In genomic region chr12:85814116-85814515, GRCh38 we compare ENCODE assay signal across 17 cellular contexts. TPM values are rescaled to one million over a fixed set of nuclear protein-coding genes. Genes with fewer than 3 reads are reported as not detected.
A peak's percentile ranks its signal among the peaks of the same experiment; 100 is the strongest.
DNase-seq lines count a peak whose midpoint lies in the region; ATAC-seq and TF ChIP-seq lines count a peak whose summit lies in the region.
"Had no signal": no experiment of that assay in that cellular context is flagged by ENCODE, and none has a peak within 500 bp of the region (broad histone marks: within the 10 kb centered on the region; RNA-seq: fewer than 3 reads in every experiment).

No MANE protein-coding gene starts in this region.

- H3K4me3 Mint-ChIP-seq in H9, result no peak overlapping the region
- H3K4me3 Mint-ChIP-seq: T-helper 1 cell treated with Interleukin-12 subunit alpha and Interleukin-12 subunit beta and Interleukin-4 antibody, amounts not matched to agents 30 μg/mL and 1 μg/mL, for 36 hours had no signal

- intact Hi-C loops in HCT116 (cut with micrococcal nuclease) (no loop called here), body of pancreas (cut with DNase I) (no loop called here)

- H3K27me3 ChIP-seq in HCT116 (ENCODE audit: insufficient read depth, low read length) (no peaks in the 10 kb centered on the region), body of pancreas (no peaks in the 10 kb centered on the region), H9 (ENCODE audit: insufficient read depth, low read length) (no peaks in the 10 kb centered on the region)

- no peak overlapping the region for H2BK120ac ChIP-seq in H9 (ENCODE audit: low read depth, low read length, poor library complexity, severe bottlenecking)

- no peak overlapping the region for H3K27ac Mint-ChIP-seq in H9
- H3K27ac Mint-ChIP-seq: T-helper 1 cell treated with Interleukin-12 subunit alpha and Interleukin-12 subunit beta and Interleukin-4 antibody, amounts not matched to agents 30 μg/mL and 1 μg/mL, for 36 hours had no signal

- H3K23me2 ChIP-seq in H9 (ENCODE audit: insufficient read length, low read depth, low read length, poor library complexity, severe bottlenecking), result no peaks in the 10 kb centered on the region

- peak; percentile 11 for DNase-seq in NCI-H1092 treated with DMSO at 0.1 percent for 48 hours (lab: John Stamatoyannopoulos, UW)
- no peak for DNase-seq in NCI-H1092 (lab: John Stamatoyannopoulos, UW)
- DNase-seq in HCT116 (ENCODE audit: low read depth, low spot score), result no peak
- peak; percentile 93 for DNase-seq in NCI-H2081 treated with DMSO at 0.1 percent for 48 hours (lab: John Stamatoyannopoulos, UW)
- no peak for DNase-seq in body of pancreas
- DNase-seq in H9, result no peak
- no peak for DNase-seq in activated naive CD4-positive, alpha-beta T cell (lab: John Stamatoyannopoulos, UW)
- DNase-seq: C1 segment of cervical spinal cord, DMS79, KBM-7, MV-4-11, NCI-H187 treated with DMSO at 0.1 percent for 48 hours, NCI-H510A treated with DMSO at 0.1 percent for 48 hours, RPMI8226, SIG-M5 had no signal

- no peaks in the 10 kb centered on the region for H3K9me3 Mint-ChIP-seq in H9
- H3K9me3 Mint-ChIP-seq: T-helper 1 cell treated with Interleukin-12 subunit alpha and Interleukin-12 subunit beta and Interleukin-4 antibody, amounts not matched to agents 30 μg/mL and 1 μg/mL, for 36 hours had no signal

- TF ChIP-seq RAD21 in HCT116 (IDR thresholded peaks at IDR 0.05; ENCODE audit: low read depth), result 0 out of 2 replicates have a peak, but pooled peaks have one; percentile 7

- H3K27me3 Mint-ChIP-seq in H9 (ENCODE audit: low read depth), result no peaks in the 10 kb centered on the region

- H4K20me1 ChIP-seq in HCT116 (ENCODE audit: insufficient read depth) (no peaks in the 10 kb centered on the region), H9 (ENCODE audit: control insufficient read depth, insufficient read depth, insufficient read length) (no peaks in the 10 kb centered on the region)

- no peaks in the 10 kb centered on the region for H3K36me3 Mint-ChIP-seq in H9 (ENCODE audit: insufficient read depth in 1 of 3, low read depth in 3 of 3)

- no peak overlapping the region for H3K18ac ChIP-seq in H9 (ENCODE audit: insufficient read length, low read depth, low read length)

- no TSS peak for BruUV-seq in HCT116 (replicated peaks; lab: Mats Ljungman, UMichigan)

- no peak overlapping the region for H2BK12ac ChIP-seq in H9 (ENCODE audit: insufficient read length, low read depth, low read length)

- H2AFZ ChIP-seq in HCT116 (ENCODE audit: low read depth, low read length, poor library complexity, severe bottlenecking) (peak overlapping the region; percentile 22), H9 (ENCODE audit: low read length) (no peak overlapping the region)

- no peak overlapping the region for H4K5ac ChIP-seq in H9 (ENCODE audit: insufficient read length, low read depth, low read length)

- RAD21 ChIA-PET in HCT116 (lab: Charles Lee; ENCODE audit: low non-redundant PET in 1 of 2, low total read pairs in 2 of 2, uncharacterized antibody in 2 of 2, unreplicated experiment in 2 of 2), result no interaction called here

- CTCF ChIA-PET in HCT116 (lab: Charles Lee), result no interaction called here

- H3K56ac ChIP-seq in H9 (ENCODE audit: insufficient read length, low read depth, low read length), result no peak overlapping the region

- H2BK15ac ChIP-seq in H9 (ENCODE audit: low read depth, low read length), result no peak overlapping the region

- no peak overlapping the region for H2BK5ac ChIP-seq in H9 (ENCODE audit: insufficient read length, low read length)

- H3K4me1 Mint-ChIP-seq in H9, result no peaks in the 10 kb centered on the region

- H3K14ac ChIP-seq in H9 (ENCODE audit: insufficient read depth, low read length), result no peak overlapping the region

- H4K8ac ChIP-seq in H9 (replicated peaks; ENCODE audit: insufficient read length, low read depth, low read length), result no peak overlapping the region

- TF ChIP-seq POLR2A in HCT116 (IDR thresholded peaks at IDR 0.05; ENCODE audit: borderline replicate concordance, extremely low read depth, insufficient read depth, insufficient read length) (no peak), body of pancreas (IDR thresholded peaks at IDR 0.05) (no peak)

- no peak overlapping the region for H3T11ph ChIP-seq in H9 (ENCODE audit: low read length)

- no peak overlapping the region for H4K91ac ChIP-seq in H9 (ENCODE audit: insufficient read length, low read depth, low read length)

- no peaks in the 10 kb centered on the region for H3K79me1 ChIP-seq in H9 (ENCODE audit: insufficient read depth, low read depth, low read length, poor library complexity, severe bottlenecking)

- H3K36me3 ChIP-seq in HCT116 (ENCODE audit: control insufficient read depth in 1 of 2, insufficient read depth in 2 of 2, low read length in 2 of 2) (no peaks in the 10 kb centered on the region), body of pancreas (replicated peaks in 1 of 2; ENCODE audit: insufficient read depth in 1 of 2, low read depth in 2 of 2) (no peaks in the 10 kb centered on the region)

- H3K4me3 ChIP-seq in HCT116 (replicated peaks in 1 of 2; ENCODE audit: low read depth in 1 of 2, low read length in 2 of 2), result no peak overlapping the region
- no peak overlapping the region for H3K4me3 ChIP-seq in body of pancreas

- H3K4me2 ChIP-seq in HCT116 (ENCODE audit: low read length), result no peak overlapping the region
- H3K4me2 ChIP-seq in H9 (ENCODE audit: insufficient read depth, insufficient read length, low read length), result no peak overlapping the region

- POLR2A ChIA-PET in HCT116 (lab: Charles Lee), result no interaction called here

- H2AK5ac ChIP-seq in H9 (ENCODE audit: insufficient read length, low read length), result no peak overlapping the region

- no peak for ATAC-seq in HCT116
- peak; percentile 40 for ATAC-seq in body of pancreas
- ATAC-seq in HG02840 (IDR thresholded peaks at IDR 0.05; ENCODE audit: low FRiP score, unreplicated experiment), result no peak

- no peaks in the 10 kb centered on the region for H3K9me2 ChIP-seq in HCT116 (ENCODE audit: insufficient read depth)

- H3K9ac ChIP-seq in HCT116 (ENCODE audit: low read length), result no peak overlapping the region
- no peak overlapping the region for H3K9ac ChIP-seq in H9 (ENCODE audit: extremely low read depth, insufficient read length, low read length)

- no peaks in the 10 kb centered on the region for H3K79me2 ChIP-seq in HCT116 (ENCODE audit: insufficient read depth, low read length)
- no peaks in the 10 kb centered on the region for H3K79me2 ChIP-seq in H9 (ENCODE audit: insufficient read depth, low read length)

- H2BK20ac ChIP-seq in H9 (ENCODE audit: low read depth, low read length, poor library complexity, severe bottlenecking), result no peak overlapping the region

- TF ChIP-seq CTCF in HCT116 (IDR thresholded peaks at IDR 0.05 in 2 of 3, conservative IDR thresholded peaks at IDR 0.05 in 1 of 3; ENCODE audit: borderline replicate concordance in 1 of 3, insufficient read depth in 1 of 3, low read depth in 2 of 3, low read length in 2 of 3) (no peak), body of pancreas (IDR thresholded peaks at IDR 0.05) (peak in 1 of 7 experiments; percentile 14), H9 (conservative IDR thresholded peaks at IDR 0.05) (no peak)

- H3K9me3 ChIP-seq in HCT116 (ENCODE audit: control insufficient read depth in 1 of 2, insufficient read depth in 1 of 2, low read depth in 1 of 2, low read length in 2 of 2) (no peaks in the 10 kb centered on the region), body of pancreas (no peaks in the 10 kb centered on the region), H9 (ENCODE audit: control insufficient read depth, low read depth, low read length) (no peaks in the 10 kb centered on the region)

- H3K4me1 ChIP-seq in HCT116 (ENCODE audit: control insufficient read depth in 1 of 2, insufficient read depth in 2 of 2, low read length in 2 of 2), result no peaks in the 10 kb centered on the region
- peaks cover 7% of the 10 kb centered on the region for H3K4me1 ChIP-seq in body of pancreas
- H3K4me1 ChIP-seq in H9 (ENCODE audit: insufficient read depth, low read length), result no peaks in the 10 kb centered on the region

- H3K23ac ChIP-seq in H9 (ENCODE audit: insufficient read length, low read depth, low read length), result no peak overlapping the region

- H3K4ac ChIP-seq in H9 (ENCODE audit: low read depth, low read length), result no peak overlapping the region

- no peak overlapping the region for H3K27ac ChIP-seq in HCT116 (ENCODE audit: low read depth, low read length)
- H3K27ac ChIP-seq in body of pancreas, result no peak overlapping the region
- no peak overlapping the region for H3K27ac ChIP-seq in H9 (ENCODE audit: insufficient read length, low read depth, low read length)

TF ChIP-seq in HCT116, 20 proteins besides CTCF, POLR2A, EP300 and RAD21:
- TF ChIP-seq EZH2phosphoT487 (IDR thresholded peaks at IDR 0.05; ENCODE audit: borderline replicate concordance) (no peak), SRF (IDR thresholded peaks at IDR 0.05; ENCODE audit: low read depth) (no peak), EZH2 (IDR thresholded peaks at IDR 0.05) (no peak)

RNA-seq across cellular contexts. Expression of gene RASSF9, which starts 22.1 kb away (rescaled TPM):
- total RNA-seq in HCT116 (2021; ENCODE audit: unreplicated experiment), result not detected
- polyA plus RNA-seq in HCT116 (2012), result 0.01 TPM in 1 of 2 replicates, not detected in the other
- total RNA-seq in body of pancreas, result 1 to 10 TPM; 1.3 to 4.4 TPM
- 0.04 TPM in 2 replicates for total RNA-seq in H9 (2021)

RNA-seq across cellular contexts. Expression of gene NTS, which starts 60.0 kb away (rescaled TPM):
- total RNA-seq in HCT116 (2021; ENCODE audit: unreplicated experiment) (not detected), body of pancreas (1 to 10 TPM in 1 of 2 donors, not detected in 1; 1.3 TPM), H9 (2021) (5.1 and 5.7 TPM in 2 replicates)
- polyA plus RNA-seq in HCT116 (2012), result 0.04 TPM in 1 of 2 replicates, not detected in the other

Comparison
In these comparisons a context has a peak if more than half of its experiments do, and no peak if none do; other contexts are left out.
1. DNase-seq: peak in NCI-H1092 treated with DMSO at 0.1 percent for 48 hours (single experiment) and NCI-H2081 treated with DMSO at 0.1 percent for 48 hours (single experiment); none in NCI-H1092 (single experiment), HCT116 (single experiment), body of pancreas (0 of 4), H9 (single experiment) and activated naive CD4-positive, alpha-beta T cell (0 of 4).